ENCODE assay signal across 23 cellular contexts in genomic region chr18:44788334-44788733, GRCh38.
DNase-seq lines count a peak whose midpoint lies in the region; ATAC-seq and TF ChIP-seq lines count a peak whose summit lies in the region.
"Had no signal": no experiment of that assay in that cellular context is flagged by ENCODE, and none has a peak within 500 bp of the region (broad histone marks: within the 10 kb centered on the region; RNA-seq: fewer than 3 reads in every experiment).

No MANE protein-coding gene starts in this region.

- no peak overlapping the region for H3K4me3 Mint-ChIP-seq in chondrocyte (ENCODE audit: unreplicated experiment)
- H3K4me3 Mint-ChIP-seq: activated CD4-positive, alpha-beta T cell treated with anti-CD3 and anti-CD28 coated beads, Interleukin-2, amount 10 ng/mL, durations not matched to agents 24 days and 14 days; H9; natural killer cell treated with Interleukin-12 subunit alpha and Interleukin-12 subunit beta and Interleukin-15 and Interleukin-18, amount 100 ng/mL, for 72 hours; stimulated activated effector memory CD8-positive, alpha-beta T cell treated with anti-CD3 and anti-CD28 coated beads, Interleukin-12 subunit alpha, Interleukin-12 subunit beta, amount 100 ng/mL, for 72 hours had no signal

- H3K36me3 ChIP-seq in cardiac muscle cell (no peaks in the 10 kb centered on the region), gastroesophageal sphincter (no peaks in the 10 kb centered on the region), gastrocnemius medialis (no peaks in the 10 kb centered on the region), colonic mucosa (no peaks in the 10 kb centered on the region)
- H3K36me3 ChIP-seq: lower lobe of right lung, suprapubic skin, WERI-Rb-1 had no signal

- H3K27ac Mint-ChIP-seq in chondrocyte (ENCODE audit: unreplicated experiment): no peak overlapping the region
- H3K27ac Mint-ChIP-seq: activated CD4-positive, alpha-beta T cell treated with anti-CD3 and anti-CD28 coated beads, Interleukin-2, amount 10 ng/mL, durations not matched to agents 24 days and 14 days; activated naive CD4-positive, alpha-beta T cell treated with anti-CD3 and anti-CD28 coated beads, Interleukin-2, amount 50 U/mL, for 72 hours; H9; natural killer cell treated with Interleukin-12 subunit alpha and Interleukin-12 subunit beta and Interleukin-15 and Interleukin-18, amount 100 ng/mL, for 72 hours; stimulated activated effector memory CD8-positive, alpha-beta T cell treated with anti-CD3 and anti-CD28 coated beads, Interleukin-12 subunit alpha, Interleukin-12 subunit beta, amount 100 ng/mL, for 72 hours had no signal

- H3K9me3 ChIP-seq in cardiac muscle cell (ENCODE audit: low read depth) (no peaks in the 10 kb centered on the region), gastroesophageal sphincter (no peaks in the 10 kb centered on the region), gastrocnemius medialis (no peaks in the 10 kb centered on the region), colonic mucosa (no peaks in the 10 kb centered on the region)
- H3K9me3 ChIP-seq: lower lobe of right lung, suprapubic skin had no signal

- ATAC-seq in Right ventricle myocardium inferior: no peak
- no peak for ATAC-seq in gastroesophageal sphincter
- ATAC-seq in gastrocnemius medialis: peak in 1 of 2 donors; percentile 29
- ATAC-seq: activated naive CD4-positive, alpha-beta T cell treated with anti-CD3 and anti-CD28 coated beads, Interleukin-2, amount 50 U/mL, for 72 hours; lower lobe of right lung; natural killer cell treated with Interleukin-12 subunit alpha and Interleukin-12 subunit beta and Interleukin-15 and Interleukin-18, amount 100 ng/mL, for 72 hours; stimulated activated effector memory CD8-positive, alpha-beta T cell treated with anti-CD3 and anti-CD28 coated beads, Interleukin-12 subunit alpha, Interleukin-12 subunit beta, amount 100 ng/mL, for 72 hours had no signal

- no peaks in the 10 kb centered on the region for H3K27me3 ChIP-seq in cardiac muscle cell
- no peaks in the 10 kb centered on the region for H3K27me3 ChIP-seq in gastroesophageal sphincter
- H3K27me3 ChIP-seq in gastrocnemius medialis: no peaks in the 10 kb centered on the region
- no peaks in the 10 kb centered on the region for H3K27me3 ChIP-seq in colonic mucosa
- H3K27me3 ChIP-seq: hepatocyte, suprapubic skin had no signal

- H3K9ac ChIP-seq in colonic mucosa (ENCODE audit: low read depth in 2 of 2, low read length in 2 of 2): no peak overlapping the region

- H3K9me3 Mint-ChIP-seq in chondrocyte (ENCODE audit: low read depth): no peaks in the 10 kb centered on the region
- H3K9me3 Mint-ChIP-seq: activated CD4-positive, alpha-beta T cell treated with anti-CD3 and anti-CD28 coated beads, Interleukin-2, amount 10 ng/mL, durations not matched to agents 24 days and 14 days; activated naive CD4-positive, alpha-beta T cell treated with anti-CD3 and anti-CD28 coated beads, Interleukin-2, amount 50 U/mL, for 72 hours; H9; natural killer cell treated with Interleukin-12 subunit alpha and Interleukin-12 subunit beta and Interleukin-15 and Interleukin-18, amount 100 ng/mL, for 72 hours; stimulated activated effector memory CD8-positive, alpha-beta T cell treated with anti-CD3 and anti-CD28 coated beads, Interleukin-12 subunit alpha, Interleukin-12 subunit beta, amount 100 ng/mL, for 72 hours had no signal

- H3K4me3 ChIP-seq in cardiac muscle cell (no peak overlapping the region), gastroesophageal sphincter (no peak overlapping the region), gastrocnemius medialis (no peak overlapping the region), colonic mucosa (no peak overlapping the region)
- H3K4me3 ChIP-seq: hepatocyte, lower lobe of right lung, suprapubic skin had no signal

- intact Hi-C loops in Right ventricle myocardium inferior (cut with DNase I) (no loop called here), gastrocnemius medialis (cut with DNase I; ENCODE audit: low total_unique reads) (no loop called here), colonic mucosa (cut with DNase I) (no loop called here)

- H3K36me3 Mint-ChIP-seq in chondrocyte (ENCODE audit: low read depth): no peaks in the 10 kb centered on the region

- 67 to 83% methylated on average over 1 of the region's 1 CpG for WGBS in gastroesophageal sphincter (ENCODE audit: low coverage in 1 of 2), 2 donors

- TF ChIP-seq CTCF in cardiac muscle cell (IDR thresholded peaks at IDR 0.05; ENCODE audit: low read depth, low read length) (no peak), gastroesophageal sphincter (IDR thresholded peaks at IDR 0.05) (no peak), gastrocnemius medialis (IDR thresholded peaks at IDR 0.05 in 4 of 5, conservative IDR thresholded peaks at IDR 0.05 in 1 of 5) (no peak), colonic mucosa (IDR thresholded peaks at IDR 0.05) (no peak), chondrocyte (IDR thresholded peaks at IDR 0.05) (no peak)

- peaks cover 57% of the 10 kb centered on the region for H3K4me1 ChIP-seq in cardiac muscle cell (ENCODE audit: low read depth)
- peaks cover 26 to 67% (median 40%) of the 10 kb centered on the region in 3 donors for H3K4me1 ChIP-seq in gastroesophageal sphincter
- peaks cover 67 to 91% of the 10 kb centered on the region in 2 donors for H3K4me1 ChIP-seq in gastrocnemius medialis
- no peaks in the 10 kb centered on the region for H3K4me1 ChIP-seq in colonic mucosa

- in situ Hi-C loops in gastrocnemius medialis (cut with MboI; ENCODE audit: low sequenced_read_pairs in 4 of 4): loop anchor here in 1 of 4 donors (25.0 kb wide), 1 partner anchor 101 kb away; the partner anchor contains the start of gene SETBP1

- no peak for TF ChIP-seq POLR2A in gastroesophageal sphincter (IDR thresholded peaks at IDR 0.05)
- no peak for TF ChIP-seq POLR2A in gastrocnemius medialis (IDR thresholded peaks at IDR 0.05)

- DNase-seq in cardiac muscle cell (ENCODE audit: low read depth in 1 of 2, low spot score in 1 of 2) (no peak), Right ventricle myocardium inferior (ENCODE audit: missing footprints) (no peak), gastrocnemius medialis (no peak), NCI-H1436 (lab: John Stamatoyannopoulos, UW) (no peak), colonic mucosa (no peak), chondrocyte (ENCODE audit: low spot score) (no peak)
- DNase-seq: activated CD4-positive, alpha-beta T cell treated with anti-CD3 and anti-CD28 coated beads, Interleukin-2, amount 10 ng/mL, durations not matched to agents 24 days and 14 days; activated effector memory CD4-positive, alpha-beta T cell treated with Interleukin-2 at 50 U/mL for 16 hours; activated T-cell treated with anti-CD3 and anti-CD28 coated beads, Interleukin-2, amount 50 U/mL, for 1 hour; amygdala; H9; lower lobe of right lung; NCI-H2081 treated with DMSO at 0.1 percent for 48 hours; NCI-H510A; OCI-M1; T-helper 9 cell; WERI-Rb-1 had no signal

- H3K4me1 Mint-ChIP-seq in chondrocyte (ENCODE audit: low read depth): peaks cover 65% of the 10 kb centered on the region

- no peak for TF ChIP-seq EP300 in gastroesophageal sphincter (IDR thresholded peaks at IDR 0.05)

- H3K27me3 Mint-ChIP-seq in chondrocyte (ENCODE audit: low read depth): no peaks in the 10 kb centered on the region
- H3K27me3 Mint-ChIP-seq: natural killer cell treated with Interleukin-12 subunit alpha and Interleukin-12 subunit beta and Interleukin-15 and Interleukin-18, amount 100 ng/mL, for 72 hours had no signal

- peak overlapping the region; percentile 35 for H3K27ac ChIP-seq in cardiac muscle cell
- H3K27ac ChIP-seq in gastroesophageal sphincter: peak overlapping the region in 3 of 4 donors; percentile 27 to 84 (median 79)
- peak overlapping the region; percentile 31 to 91 (median 70) for H3K27ac ChIP-seq in gastrocnemius medialis
- H3K27ac ChIP-seq in colonic mucosa: no peak overlapping the region
- H3K27ac ChIP-seq: lower lobe of right lung, suprapubic skin, WERI-Rb-1 had no signal
